ENCODE assay signal across 22 cellular contexts in the genomic region with DNA sequence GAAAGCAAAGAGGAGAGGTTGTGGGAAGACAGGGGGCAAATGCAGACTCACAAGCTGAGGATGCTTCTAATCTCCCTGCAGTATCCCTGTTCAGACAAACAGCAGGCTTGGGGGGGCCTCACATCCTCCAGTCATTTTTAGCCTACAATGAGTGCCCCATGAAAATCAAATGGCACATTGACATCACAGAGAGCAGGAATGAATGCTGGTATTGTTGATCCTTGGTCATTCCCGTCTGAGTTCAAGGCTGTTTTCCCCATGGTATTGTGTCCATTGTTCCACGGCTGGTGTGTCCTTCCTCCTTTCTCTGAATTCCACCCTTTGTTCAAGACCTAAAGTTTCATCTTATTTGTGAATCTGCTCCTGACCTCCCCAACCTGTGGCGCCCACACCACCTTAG.
DNase-seq lines count a peak whose midpoint lies in the region; ATAC-seq, FAIRE-seq and TF ChIP-seq lines count a peak whose summit lies in the region.
"Had no signal": no experiment of that assay in that cellular context is flagged by ENCODE, and none has a peak within 500 bp of the region (broad histone marks: within the 10 kb centered on the region; RNA-seq: fewer than 3 reads in every experiment).

No MANE protein-coding gene starts in this region.

- no peak overlapping the region for H3K27ac ChIP-seq in HepG2 (ENCODE audit: extremely low read length, insufficient read depth, low read length)
- H3K27ac ChIP-seq in right lobe of liver = no peak overlapping the region
- H3K27ac ChIP-seq in ascending aorta = no peak overlapping the region
- H3K27ac ChIP-seq: BLaER1 treated with 17β-estradiol and CSF1 and Interleukin-3, amounts not matched to agents 10 nM and 100 nM; GM23248; HL-60 had no signal

- no peaks in the 10 kb centered on the region for H4K20me1 ChIP-seq in HepG2 (ENCODE audit: insufficient read depth, low read length)
- H4K20me1 ChIP-seq: BLaER1 treated with 17β-estradiol and CSF1 and Interleukin-3, amounts not matched to agents 10 nM and 100 nM had no signal

- H3K4me1 ChIP-seq in HepG2 (ENCODE audit: insufficient read depth, low read length) (no peaks in the 10 kb centered on the region), right lobe of liver (no peaks in the 10 kb centered on the region), ascending aorta (no peaks in the 10 kb centered on the region)
- H3K4me1 ChIP-seq: BLaER1 treated with 17β-estradiol and CSF1 and Interleukin-3, amounts not matched to agents 10 nM and 100 nM had no signal

- H3K27me3 ChIP-seq in HepG2 (ENCODE audit: control insufficient read depth in 1 of 2, insufficient read depth in 2 of 2, low read length in 2 of 2) (no peaks in the 10 kb centered on the region), right lobe of liver (no peaks in the 10 kb centered on the region), ascending aorta (no peaks in the 10 kb centered on the region)
- H3K27me3 ChIP-seq: BLaER1 treated with 17β-estradiol and CSF1 and Interleukin-3, amounts not matched to agents 10 nM and 100 nM had no signal

- H2AFZ ChIP-seq in HepG2 (ENCODE audit: low read length) = no peak overlapping the region
- H2AFZ ChIP-seq: GM23248 had no signal

- in situ Hi-C loops in HepG2 (cut with HindIII; ENCODE audit: extremely low pct_ligation_motif_present, low pct_unique_long_range_greater_than_20kb) = no loop called here

- DNase-seq in HepG2 (ENCODE audit: low spot score) (no peak), right lobe of liver (no peak), medulla oblongata (ENCODE audit: extremely low spot score) (peak; percentile 86), pons (ENCODE audit: low spot score) (peak; percentile 94), ascending aorta (ENCODE audit: low spot score in 2 of 2) (no peak), posterior vena cava (ENCODE audit: low spot score) (no peak)
- DNase-seq: 8988T; AML-193; CD8-positive, alpha-beta T cell; COR-L47; DMS153; DMS79 treated with DMSO at 0.1 percent for 48 hours; EL; GM23248 had no signal

- intact Hi-C loops in HepG2 (cut with micrococcal nuclease; ENCODE audit: unreplicated experiment) (no loop called here), right lobe of liver (cut with DNase I) (no loop called here), ascending aorta (cut with DNase I) (no loop called here), posterior vena cava (cut with DNase I) (no loop called here)

- no peak for TF ChIP-seq EP300 in HepG2 (IDR thresholded peaks at IDR 0.05; ENCODE audit: low read depth in 2 of 2, low read length in 2 of 2)
- TF ChIP-seq EP300 in HepG2 (CRISPR knock-in tag; IDR thresholded peaks at IDR 0.05; ENCODE audit: borderline replicate concordance) = no peak

- no TSS peak for BruUV-seq in HepG2 (replicated peaks; lab: Mats Ljungman, UMichigan)

- no peak for FAIRE-seq in HepG2 (lab: Jason Lieb, UNC)
- FAIRE-seq: D721Med, G401.6, GM12891, H54 had no signal

- H3K4me2 ChIP-seq in HepG2 (ENCODE audit: low read depth, low read length) = no peak overlapping the region
- H3K4me2 ChIP-seq: BLaER1 treated with 17β-estradiol and CSF1 and Interleukin-3, amounts not matched to agents 10 nM and 100 nM had no signal

- peaks cover 80% of the 10 kb centered on the region for H3K9me3 ChIP-seq in HepG2 (ENCODE audit: low read length)
- H3K9me3 ChIP-seq in right lobe of liver = no peaks in the 10 kb centered on the region
- no peaks in the 10 kb centered on the region for H3K9me3 ChIP-seq in ascending aorta

- WGBS in HepG2 (ENCODE audit: low lambda C conversion rate) = 2% methylated on average over 3 of the region's 3 CpGs
- 54% methylated on average over 2 of the region's 3 CpGs for WGBS in right lobe of liver (ENCODE audit: insufficient coverage, low coverage, low lambda C conversion rate, missing lambda C conversion rate)

- H3K4me3 ChIP-seq in HepG2 (replicated peaks in 1 of 3; ENCODE audit: insufficient read depth in 1 of 3, low read depth in 2 of 3, low read length in 3 of 3) (no peak overlapping the region), right lobe of liver (no peak overlapping the region), ascending aorta (no peak overlapping the region)
- H3K4me3 ChIP-seq: BLaER1 treated with 17β-estradiol and CSF1 and Interleukin-3, amounts not matched to agents 10 nM and 100 nM; GM23248 had no signal

- no peaks in the 10 kb centered on the region for H3K79me2 ChIP-seq in HepG2 (ENCODE audit: insufficient read depth, low read length)

- POLR2A ChIA-PET in HepG2 (lab: Yijun Ruan, JAX) = no interaction called here

- no peak for TF ChIP-seq POLR2A in HepG2 (IDR thresholded peaks at IDR 0.05; ENCODE audit: insufficient read depth in 1 of 2, low read depth in 2 of 2, low read length in 2 of 2)
- no peak for TF ChIP-seq POLR2A in right lobe of liver (IDR thresholded peaks at IDR 0.05)

- H3K9ac ChIP-seq in HepG2 (ENCODE audit: insufficient read depth, low read depth, low read length) = no peak overlapping the region
- H3K9ac ChIP-seq: BLaER1 treated with 17β-estradiol and CSF1 and Interleukin-3, amounts not matched to agents 10 nM and 100 nM; GM23248 had no signal

- CTCF ChIA-PET in HepG2 (lab: Yijun Ruan, JAX; ENCODE audit: low intra/inter-chr PET ratio, low total read pairs) = no interaction called here

- H3K36me3 ChIP-seq in HepG2 (replicated peaks in 1 of 2; ENCODE audit: control insufficient read depth in 1 of 2, insufficient read depth in 2 of 2, low read length in 2 of 2) (no peaks in the 10 kb centered on the region), right lobe of liver (no peaks in the 10 kb centered on the region), ascending aorta (no peaks in the 10 kb centered on the region)
- H3K36me3 ChIP-seq: BLaER1 treated with 17β-estradiol and CSF1 and Interleukin-3, amounts not matched to agents 10 nM and 100 nM had no signal

- ATAC-seq in HepG2 = no peak
- ATAC-seq in right lobe of liver = no peak
- no peak for ATAC-seq in HG03469 (IDR thresholded peaks at IDR 0.05; ENCODE audit: unreplicated experiment)
- ATAC-seq: CD8-positive, alpha-beta T cell; HCT116 had no signal

- TF ChIP-seq CTCF in HepG2 (CRISPR knock-in tag; IDR thresholded peaks at IDR 0.05) (no peak), right lobe of liver (IDR thresholded peaks at IDR 0.05) (no peak), ascending aorta (IDR thresholded peaks at IDR 0.05) (no peak)

- no peak for TF ChIP-seq RAD21 in HepG2 (CRISPR knock-in tag; IDR thresholded peaks at IDR 0.05)

TF ChIP-seq in HepG2, 621 proteins besides CTCF, POLR2A, EP300 and RAD21:
- TF ChIP-seq ZNF703 (CRISPR knock-in tag; IDR thresholded peaks at IDR 0.05; ENCODE audit: borderline replicate concordance) (no peak), SOX5 (CRISPR knock-in tag; IDR thresholded peaks at IDR 0.05; ENCODE audit: borderline replicate concordance) (peak; percentile 9; the same call in 1 of the 2 replicates), SOX13 (IDR thresholded peaks at IDR 0.05) (no peak), SOX13 (CRISPR knock-in tag; conservative IDR thresholded peaks at IDR 0.05 in 1 of 2, IDR thresholded peaks at IDR 0.05 in 1 of 2) (0 out of 4 replicates have a peak, but pooled peaks of 1 of the 2 experiments have one; percentile 21)
- TF ChIP-seq, protein P1, sequence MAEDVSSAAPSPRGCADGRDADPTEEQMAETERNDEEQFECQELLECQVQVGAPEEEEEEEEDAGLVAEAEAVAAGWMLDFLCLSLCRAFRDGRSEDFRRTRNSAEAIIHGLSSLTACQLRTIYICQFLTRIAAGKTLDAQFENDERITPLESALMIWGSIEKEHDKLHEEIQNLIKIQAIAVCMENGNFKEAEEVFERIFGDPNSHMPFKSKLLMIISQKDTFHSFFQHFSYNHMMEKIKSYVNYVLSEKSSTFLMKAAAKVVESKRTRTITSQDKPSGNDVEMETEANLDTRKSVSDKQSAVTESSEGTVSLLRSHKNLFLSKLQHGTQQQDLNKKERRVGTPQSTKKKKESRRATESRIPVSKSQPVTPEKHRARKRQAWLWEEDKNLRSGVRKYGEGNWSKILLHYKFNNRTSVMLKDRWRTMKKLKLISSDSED (CRISPR knock-in tag; IDR thresholded peaks at IDR 0.05) = no peak

Comparison
In these comparisons a context has a peak if more than half of its experiments do, and no peak if none do; other contexts are left out.
1. DNase-seq: peak in medulla oblongata (single experiment) and pons (single experiment); none in HepG2 (single experiment), right lobe of liver (0 of 3), ascending aorta (0 of 2) and posterior vena cava (single experiment).